22 cellular contexts compared by ENCODE assay signal in the genomic region with DNA sequence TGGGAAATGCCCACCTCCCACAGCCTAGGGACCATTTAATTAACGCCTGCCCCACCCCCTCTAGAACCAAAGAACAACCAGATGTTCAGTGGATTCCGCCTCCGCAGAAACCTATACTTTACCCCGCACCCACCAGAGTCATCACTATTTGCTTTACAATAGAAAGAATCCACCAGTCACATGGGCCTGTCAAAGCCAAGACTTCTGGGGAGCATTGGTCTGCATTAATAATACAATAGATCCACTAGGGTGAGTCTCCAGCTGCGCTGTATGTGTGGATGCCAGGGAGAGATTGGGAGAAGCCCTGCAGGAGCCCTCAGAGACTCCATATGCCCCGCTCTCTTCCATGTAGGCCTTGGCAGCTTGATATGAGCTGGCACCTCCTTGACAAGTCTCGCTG. TPM values are rescaled to one million over a fixed set of nuclear protein-coding genes. Genes with fewer than 3 reads are reported as not detected.
A peak's percentile ranks its signal among the peaks of the same experiment; 100 is the strongest.
DNase-seq lines count a peak whose midpoint lies in the region; ATAC-seq lines count a peak whose summit lies in the region.
"Had no signal": no experiment of that assay in that cellular context is flagged by ENCODE, and none has a peak within 500 bp of the region (broad histone marks: within the 10 kb centered on the region; RNA-seq: fewer than 3 reads in every experiment).

No MANE protein-coding gene starts in this region.

- 0 out of 2 replicates have a peak overlapping the region, but pooled peaks have one; percentile 5 for H3K4me3 ChIP-seq in HUES6 (ENCODE audit: low read depth, low read length)
- no peak overlapping the region for H3K4me3 ChIP-seq in NT2/D1 (ENCODE audit: insufficient read length, low read depth)
- H3K4me3 ChIP-seq in iPS-20b (ENCODE audit: low read length): peak overlapping the region; percentile 50; the same call in 1 of the 2 replicates
- no peak overlapping the region for H3K4me3 ChIP-seq in CD4-positive, alpha-beta memory T cell (ENCODE audit: low read length in 2 of 2)
- H3K4me3 ChIP-seq: SK-N-MC had no signal

- CTCF ChIA-PET in CD4-positive, alpha-beta memory T cell (lab: Charles Lee; ENCODE audit: partially characterized antibody): no interaction called here

- H3K4me1 ChIP-seq in HUES6 (ENCODE audit: control insufficient read depth, insufficient read depth, low read length): peaks cover 17% of the 10 kb centered on the region
- peaks cover 3% of the 10 kb centered on the region for H3K4me1 ChIP-seq in NT2/D1 (ENCODE audit: insufficient read depth, insufficient read length)
- H3K4me1 ChIP-seq in iPS-20b (ENCODE audit: insufficient read depth, low read length): peaks cover 17% of the 10 kb centered on the region; the same call in 1 of the 2 replicates
- H3K4me1 ChIP-seq in CD4-positive, alpha-beta memory T cell (ENCODE audit: insufficient read depth, low read length): no peaks in the 10 kb centered on the region

- H3K36me3 ChIP-seq in HUES6 (ENCODE audit: control insufficient read depth, insufficient read depth, low read length) (no peaks in the 10 kb centered on the region), NT2/D1 (ENCODE audit: insufficient read depth, insufficient read length, low read length) (no peaks in the 10 kb centered on the region), iPS-20b (ENCODE audit: insufficient read depth, low read depth, low read length) (no peaks in the 10 kb centered on the region)
- H3K36me3 ChIP-seq in CD4-positive, alpha-beta memory T cell (ENCODE audit: insufficient read depth, low read length): no peaks in the 10 kb centered on the region

- H3K9me3 ChIP-seq in HUES6 (ENCODE audit: control insufficient read depth, insufficient read depth, low read depth, low read length): peaks cover 10% of the 10 kb centered on the region
- H3K9me3 ChIP-seq in NT2/D1 (ENCODE audit: insufficient read depth, low read length): no peaks in the 10 kb centered on the region
- peaks cover 9% of the 10 kb centered on the region; the same call in 1 of the 2 replicates for H3K9me3 ChIP-seq in iPS-20b (ENCODE audit: insufficient read depth, low read depth, low read length)
- no peaks in the 10 kb centered on the region for H3K9me3 ChIP-seq in CD4-positive, alpha-beta memory T cell (ENCODE audit: control insufficient read depth in 1 of 2, low read length in 2 of 2)

- no peaks in the 10 kb centered on the region for H3K4me1 Mint-ChIP-seq in CD4-positive, alpha-beta memory T cell
- no peaks in the 10 kb centered on the region for H3K4me1 Mint-ChIP-seq in natural killer cell treated with Interleukin-12 subunit alpha and Interleukin-12 subunit beta and Interleukin-15 and Interleukin-18, amount 100 ng/mL, for 72 hours (ENCODE audit: low read depth in 2 of 2)

- intact Hi-C loops in CD4-positive, alpha-beta memory T cell (cut with micrococcal nuclease): no loop called here

- DNase-seq in DMS 273 treated with DMSO at 0.1 percent for 48 hours (lab: John Stamatoyannopoulos, UW) (peak; percentile 7), NT2/D1 (ENCODE audit: low read depth, low spot score) (peak; percentile 63), NCI-H2029 treated with DMSO at 0.1 percent for 48 hours (lab: John Stamatoyannopoulos, UW) (no peak), AG08396 (ENCODE audit: low spot score) (no peak)
- no peak for DNase-seq in CD4-positive, alpha-beta memory T cell
- no peak for DNase-seq in natural killer cell treated with Interleukin-12 subunit alpha and Interleukin-12 subunit beta and Interleukin-15 and Interleukin-18, amount 100 ng/mL, for 72 hours (ENCODE audit: low spot score)
- DNase-seq: Calu3; CD4-positive, alpha-beta T cell; DMS79; GOT3; HFFc6; IMR-90; NCI-H1048; NCI-H1436 treated with DMSO at 0.1 percent for 48 hours; NCI-H526; Right ventricle myocardium superior had no signal

- POLR2A ChIA-PET in CD4-positive, alpha-beta memory T cell (lab: Charles Lee; ENCODE audit: partially characterized antibody): no interaction called here

- H3K9me3 Mint-ChIP-seq in CD4-positive, alpha-beta memory T cell: peaks cover 0 to 6% (median 0%) of the 10 kb centered on the region in 8 donors
- H3K9me3 Mint-ChIP-seq in natural killer cell treated with Interleukin-12 subunit alpha and Interleukin-12 subunit beta and Interleukin-15 and Interleukin-18, amount 100 ng/mL, for 72 hours: peaks cover 2% of the 10 kb centered on the region
- H3K9me3 Mint-ChIP-seq: CD4-positive, alpha-beta T cell had no signal

- ATAC-seq in natural killer cell treated with Interleukin-12 subunit alpha and Interleukin-12 subunit beta and Interleukin-15 and Interleukin-18, amount 100 ng/mL, for 72 hours: no peak

- H3K4me3 Mint-ChIP-seq in CD4-positive, alpha-beta memory T cell: no peak overlapping the region
- H3K4me3 Mint-ChIP-seq in natural killer cell treated with Interleukin-12 subunit alpha and Interleukin-12 subunit beta and Interleukin-15 and Interleukin-18, amount 100 ng/mL, for 72 hours: no peak overlapping the region
- H3K4me3 Mint-ChIP-seq: CD4-positive, alpha-beta T cell; HFFc6 had no signal

- no peak overlapping the region for H3K27ac Mint-ChIP-seq in CD4-positive, alpha-beta memory T cell
- H3K27ac Mint-ChIP-seq in natural killer cell treated with Interleukin-12 subunit alpha and Interleukin-12 subunit beta and Interleukin-15 and Interleukin-18, amount 100 ng/mL, for 72 hours: no peak overlapping the region
- H3K27ac Mint-ChIP-seq: CD4-positive, alpha-beta T cell; HFFc6 had no signal

- H3K27me3 ChIP-seq in HUES6 (ENCODE audit: control insufficient read depth, insufficient read depth, low read length): no peaks in the 10 kb centered on the region
- H3K27me3 ChIP-seq in NT2/D1 (ENCODE audit: insufficient read depth, insufficient read length): no peaks in the 10 kb centered on the region
- no peaks in the 10 kb centered on the region for H3K27me3 ChIP-seq in iPS-20b (ENCODE audit: insufficient read depth, low read length)
- no peaks in the 10 kb centered on the region for H3K27me3 ChIP-seq in CD4-positive, alpha-beta memory T cell (ENCODE audit: insufficient read depth, low read length)

- no peaks in the 10 kb centered on the region for H3K36me3 Mint-ChIP-seq in CD4-positive, alpha-beta memory T cell
- no peaks in the 10 kb centered on the region for H3K36me3 Mint-ChIP-seq in natural killer cell treated with Interleukin-12 subunit alpha and Interleukin-12 subunit beta and Interleukin-15 and Interleukin-18, amount 100 ng/mL, for 72 hours

- H3K27ac ChIP-seq in HUES6 (ENCODE audit: low read depth, low read length) (no peak overlapping the region), iPS-20b (ENCODE audit: low read length) (no peak overlapping the region)
- H3K27ac ChIP-seq in CD4-positive, alpha-beta memory T cell (ENCODE audit: low read depth, low read length): no peak overlapping the region
- H3K27ac ChIP-seq: SK-N-MC had no signal

- H3K27me3 Mint-ChIP-seq in CD4-positive, alpha-beta memory T cell: peaks cover 0 to 1% of the 10 kb centered on the region in 2 donors
- peaks cover 5 to 7% of the 10 kb centered on the region in 2 donors for H3K27me3 Mint-ChIP-seq in natural killer cell treated with Interleukin-12 subunit alpha and Interleukin-12 subunit beta and Interleukin-15 and Interleukin-18, amount 100 ng/mL, for 72 hours
- H3K27me3 Mint-ChIP-seq: CD4-positive, alpha-beta T cell had no signal

- H3K9ac ChIP-seq in HUES6 (ENCODE audit: low read length) (no peak overlapping the region), NT2/D1 (ENCODE audit: insufficient read length, low read depth) (no peak overlapping the region), iPS-20b (ENCODE audit: low read depth, low read length) (peak overlapping the region; percentile 28; the same call in 1 of the 2 replicates)

RNA-seq across cellular contexts. Expression of a gene that starts 31.3 kb away (rescaled TPM):
- total RNA-seq in CD4-positive, alpha-beta memory T cell: not detected
- not detected for polyA plus RNA-seq in CD4-positive, alpha-beta memory T cell
- total RNA-seq in natural killer cell treated with Interleukin-12 subunit alpha and Interleukin-12 subunit beta and Interleukin-15 and Interleukin-18, amount 100 ng/mL, for 72 hours: not detected
- total RNA-seq: Calu3; CD4-positive, alpha-beta T cell; HFFc6; IMR-90; M059J; OCI-LY7; Right ventricle myocardium superior had no signal
- polyA plus RNA-seq: BJ, IMR-90 had no signal

Comparison
In these comparisons a context has a peak if more than half of its experiments do, and no peak if none do; other contexts are left out.
1. DNase-seq: peak in DMS 273 treated with DMSO at 0.1 percent for 48 hours (single experiment) and NT2/D1 (single experiment); none in NCI-H2029 treated with DMSO at 0.1 percent for 48 hours (single experiment), AG08396 (single experiment), CD4-positive, alpha-beta memory T cell (0 of 5) and natural killer cell treated with Interleukin-12 subunit alpha and Interleukin-12 subunit beta and Interleukin-15 and Interleukin-18, amount 100 ng/mL, for 72 hours (single experiment).
2. H3K4me3 ChIP-seq: peak in HUES6 (single experiment) and iPS-20b (single experiment); none in NT2/D1 (single experiment) and CD4-positive, alpha-beta memory T cell (0 of 2).